In genomic region chr1:25502957-25503356, GRCh38 we compare ENCODE assay signal across 14 cellular contexts. TPM values are rescaled to one million over a fixed set of nuclear protein-coding genes. Genes with fewer than 3 reads are reported as not detected.
DNase-seq lines count a peak whose midpoint lies in the region; ATAC-seq and TF ChIP-seq lines count a peak whose summit lies in the region.
"Had no signal": no experiment of that assay in that cellular context is flagged by ENCODE, and none has a peak within 500 bp of the region (broad histone marks: within the 10 kb centered on the region; RNA-seq: fewer than 3 reads in every experiment).

No MANE protein-coding gene starts in this region.

- H3K4me3 Mint-ChIP-seq in activated CD8-positive, alpha-beta T cell treated with anti-CD3 and anti-CD28 coated beads, Interleukin-2, amount 10 ng/mL, durations not matched to agents 7 days and 5 days, result no peak overlapping the region
- H3K4me3 Mint-ChIP-seq: CD4-positive, alpha-beta memory T cell; effector memory CD8-positive, alpha-beta T cell; neural progenitor cell had no signal

- H3K4me3 ChIP-seq in GM23248, result no peak overlapping the region
- H3K4me3 ChIP-seq in Panc1 (ENCODE audit: low read depth in 2 of 2, low read length in 2 of 2), result no peak overlapping the region
- H3K4me3 ChIP-seq in choroid plexus epithelial cell (ENCODE audit: low read depth, low read length), result no peak overlapping the region
- H3K4me3 ChIP-seq in mesodermal cell (ENCODE audit: extremely low read depth, insufficient read depth, low read length, poor library complexity, severe bottlenecking), result no peak overlapping the region
- H3K4me3 ChIP-seq: neural progenitor cell had no signal

- CTCF ChIA-PET in Panc1 (lab: Charles Lee), result interaction anchor here (0.7 kb wide), 1 partner anchor 1362 kb away, joined by 4 read pairs; no protein-coding TSS in a partner anchor
- CTCF ChIA-PET in activated CD8-positive, alpha-beta T cell treated with anti-CD3 and anti-CD28 coated beads, Interleukin-2, amount 10 ng/mL, durations not matched to agents 7 days and 5 days (lab: Charles Lee), result interaction anchor here (0.6 to 5.4 kb wide), 10 partner anchors 11 to 317 kb away, joined by 3 to 45 read pairs (median 5); partner anchors contain the start of gene MTFR1L

- no peaks in the 10 kb centered on the region for H3K27me3 ChIP-seq in GM23248 (replicated peaks; ENCODE audit: insufficient read depth)
- H3K27me3 ChIP-seq in Panc1 (ENCODE audit: control insufficient read depth, insufficient read depth, low read length), result no peaks in the 10 kb centered on the region
- H3K27me3 ChIP-seq: neural progenitor cell had no signal

- peaks cover 11% of the 10 kb centered on the region for H3K36me3 Mint-ChIP-seq in activated CD8-positive, alpha-beta T cell treated with anti-CD3 and anti-CD28 coated beads, Interleukin-2, amount 10 ng/mL, durations not matched to agents 7 days and 5 days (ENCODE audit: low read depth)

- H2AFZ ChIP-seq in GM23248, result no peak overlapping the region
- H2AFZ ChIP-seq: neural progenitor cell had no signal

- H3K36me3 ChIP-seq in GM23248 (ENCODE audit: low read depth), result peaks cover 14% of the 10 kb centered on the region
- H3K36me3 ChIP-seq in Panc1 (ENCODE audit: control insufficient read depth, insufficient read depth, low read length), result no peaks in the 10 kb centered on the region
- peaks cover 30% of the 10 kb centered on the region for H3K36me3 ChIP-seq in mesodermal cell (ENCODE audit: control insufficient read depth, insufficient read depth, low read length)
- H3K36me3 ChIP-seq: neural progenitor cell had no signal

- ATAC-seq in Panc1, result peak; percentile 38; the same call in 1 of the 2 replicates
- ATAC-seq in HG03159 (IDR thresholded peaks at IDR 0.05; ENCODE audit: unreplicated experiment), result no peak
- ATAC-seq in activated CD8-positive, alpha-beta T cell treated with anti-CD3 and anti-CD28 coated beads, Interleukin-2, amount 10 ng/mL, durations not matched to agents 7 days and 5 days, result no peak

- in situ Hi-C loops in GM23248 (cut with MboI) (no loop called here), Panc1 (cut with HindIII; ENCODE audit: low pct_unique_long_range_greater_than_20kb, low sequenced_read_pairs) (no loop called here)

- peak overlapping the region; percentile 36 for H3K4me2 ChIP-seq in GM23248 (ENCODE audit: unreplicated experiment)
- H3K4me2 ChIP-seq: neural progenitor cell had no signal

- no peaks in the 10 kb centered on the region for H4K20me1 ChIP-seq in GM23248 (ENCODE audit: insufficient read depth)

- H3K9me2 ChIP-seq in GM23248 (ENCODE audit: insufficient read depth), result no peaks in the 10 kb centered on the region

- peaks cover 11% of the 10 kb centered on the region for H3K4me1 Mint-ChIP-seq in activated CD8-positive, alpha-beta T cell treated with anti-CD3 and anti-CD28 coated beads, Interleukin-2, amount 10 ng/mL, durations not matched to agents 7 days and 5 days (ENCODE audit: low read depth)

- no peak overlapping the region for H3K27ac Mint-ChIP-seq in activated CD8-positive, alpha-beta T cell treated with anti-CD3 and anti-CD28 coated beads, Interleukin-2, amount 10 ng/mL, durations not matched to agents 7 days and 5 days
- H3K27ac Mint-ChIP-seq: neural progenitor cell had no signal

- BruUV-seq in Panc1 (replicated peaks; lab: Mats Ljungman, UMichigan), result no TSS peak

- H3K9ac ChIP-seq in GM23248, result no peak overlapping the region
- H3K9ac ChIP-seq: neural progenitor cell had no signal

- H3K27me3 Mint-ChIP-seq in activated CD8-positive, alpha-beta T cell treated with anti-CD3 and anti-CD28 coated beads, Interleukin-2, amount 10 ng/mL, durations not matched to agents 7 days and 5 days (ENCODE audit: low read depth), result no peaks in the 10 kb centered on the region
- H3K27me3 Mint-ChIP-seq: CD4-positive, alpha-beta memory T cell had no signal

- H3K9me3 Mint-ChIP-seq in activated CD8-positive, alpha-beta T cell treated with anti-CD3 and anti-CD28 coated beads, Interleukin-2, amount 10 ng/mL, durations not matched to agents 7 days and 5 days (ENCODE audit: insufficient read depth), result no peaks in the 10 kb centered on the region
- H3K9me3 Mint-ChIP-seq: CD4-positive, alpha-beta memory T cell; effector memory CD8-positive, alpha-beta T cell had no signal

- no peak for TF ChIP-seq CTCF in Panc1 (IDR thresholded peaks at IDR 0.05)
- TF ChIP-seq CTCF in choroid plexus epithelial cell (conservative IDR thresholded peaks at IDR 0.05; ENCODE audit: low read depth, low read length), result no peak

- POLR2A ChIA-PET in Panc1 (lab: Charles Lee), result no interaction called here
- POLR2A ChIA-PET in activated CD8-positive, alpha-beta T cell treated with anti-CD3 and anti-CD28 coated beads, Interleukin-2, amount 10 ng/mL, durations not matched to agents 7 days and 5 days (lab: Charles Lee), result no interaction called here

- 68% methylated on average over 4 of the region's 4 CpGs for WGBS in GM23248 (ENCODE audit: low coverage in 1 of 2, low lambda C conversion rate in 2 of 2, missing lambda C conversion rate in 2 of 2), 2 experiments
- WGBS in mesodermal cell (ENCODE audit: insufficient coverage in 2 of 2), 2 experiments, result 60 to 100% methylated on average over 1 to 2 of the region's 4 CpGs

- DNase-seq in GM23248 (peak; percentile 54), Panc1 (ENCODE audit: low read depth, low spot score) (no peak), choroid plexus epithelial cell (ENCODE audit: low read depth) (peak; percentile 71), NOMO-1 treated with dmso at 0.1 percent for 144 hours (lab: John Stamatoyannopoulos, UW; ENCODE audit: unreplicated experiment) (no peak), D341Med (ENCODE audit: low spot score) (no peak)
- no peak for DNase-seq in activated CD8-positive, alpha-beta T cell treated with anti-CD3 and anti-CD28 coated beads, Interleukin-2, amount 10 ng/mL, durations not matched to agents 7 days and 5 days
- DNase-seq: CD4-positive, alpha-beta memory T cell; effector memory CD8-positive, alpha-beta T cell; NCI-H1694; NCI-H748 treated with DMSO at 0.1 percent for 48 hours; Right ventricle myocardium superior had no signal

- H3K4me1 ChIP-seq in GM23248 (ENCODE audit: insufficient read depth) (peaks cover 43% of the 10 kb centered on the region), Panc1 (ENCODE audit: control insufficient read depth, insufficient read depth, low read length) (peaks cover 9% of the 10 kb centered on the region), mesodermal cell (ENCODE audit: control insufficient read depth, insufficient read depth, low read length, poor library complexity, severe bottlenecking) (peaks cover 8% of the 10 kb centered on the region)

- H3K27ac ChIP-seq in GM23248 (no peak overlapping the region), Panc1 (ENCODE audit: low read length) (no peak overlapping the region), mesodermal cell (ENCODE audit: low read depth, low read length, severe bottlenecking) (peak overlapping the region; percentile 23)
- H3K27ac ChIP-seq: neural progenitor cell had no signal

- intact Hi-C loops in Panc1 (cut with micrococcal nuclease; ENCODE audit: unreplicated experiment), result no loop called here

- H3K9me3 ChIP-seq in GM23248 (ENCODE audit: low read depth) (no peaks in the 10 kb centered on the region), Panc1 (ENCODE audit: control insufficient read depth, insufficient read depth, low read depth, low read length) (no peaks in the 10 kb centered on the region), mesodermal cell (ENCODE audit: control insufficient read depth, low read length) (no peaks in the 10 kb centered on the region)

- H3F3A ChIP-seq in GM23248 (ENCODE audit: insufficient read depth), result peaks cover 10% of the 10 kb centered on the region

- H3K79me2 ChIP-seq in GM23248 (ENCODE audit: insufficient read depth), result no peaks in the 10 kb centered on the region

RNA-seq across cellular contexts. Expression of gene LDLRAP1, which starts 40.4 kb away (rescaled TPM):
- total RNA-seq in GM23248 (2014; rRNA removed; shearing (Covaris generic)), result 22.5 and 23.6 TPM in 2 replicates
- 26.9 and 29.5 TPM in 2 replicates for polyA plus RNA-seq in GM23248 (2016; fragmentation: Nextera tagmentation; extraction: Ambion mirVana)
- 23.1 TPM for total RNA-seq in Panc1 (2021; ENCODE audit: unreplicated experiment)
- 29.0 TPM for polyA plus RNA-seq in Panc1 (2012; ENCODE audit: insufficient read length)
- polyA plus RNA-seq in mesodermal cell (2013, experiment 1 of 2), result 6.3 TPM
- 5.4 TPM for polyA plus RNA-seq in mesodermal cell (2013, experiment 2 of 2)
- total RNA-seq in activated CD8-positive, alpha-beta T cell treated with anti-CD3 and anti-CD28 coated beads, Interleukin-2, amount 10 ng/mL, durations not matched to agents 7 days and 5 days, result 10 to 100 TPM; 30.7 to 31.3 TPM

Comparison
In these comparisons a context has a peak if more than half of its experiments do, and no peak if none do; other contexts are left out.
1. DNase-seq: peak in GM23248 (single experiment) and choroid plexus epithelial cell (single experiment); none in Panc1 (single experiment), NOMO-1 treated with dmso at 0.1 percent for 144 hours (single experiment), D341Med (single experiment) and activated CD8-positive, alpha-beta T cell treated with anti-CD3 and anti-CD28 coated beads, Interleukin-2, amount 10 ng/mL, durations not matched to agents 7 days and 5 days (single experiment).